ENCODE assay signal across 10 cellular contexts in genomic region chr1:186849271-186849671, GRCh38. TPM values are rescaled to one million over a fixed set of nuclear protein-coding genes. Genes with fewer than 3 reads are reported as not detected.
A peak's percentile ranks its signal among the peaks of the same experiment; 100 is the strongest.
DNase-seq lines count a peak whose midpoint lies in the region; ATAC-seq and TF ChIP-seq lines count a peak whose summit lies in the region.
"Had no signal": no experiment of that assay in that cellular context is flagged by ENCODE, and none has a peak within 500 bp of the region (broad histone marks: within the 10 kb centered on the region; RNA-seq: fewer than 3 reads in every experiment).

No MANE protein-coding gene starts in this region.

- H3K27ac ChIP-seq in RWPE1 (no peak overlapping the region), smooth muscle cell (ENCODE audit: low read depth) (no peak overlapping the region), SJCRH30 (no peak overlapping the region)

- H3K4me3 ChIP-seq in smooth muscle cell (no peak overlapping the region), SJCRH30 (no peak overlapping the region)

- no peaks in the 10 kb centered on the region for H3K36me3 ChIP-seq in smooth muscle cell (ENCODE audit: low read depth)
- H3K36me3 ChIP-seq in SJCRH30: no peaks in the 10 kb centered on the region

- TF ChIP-seq CTCF in RWPE1 (conservative IDR thresholded peaks at IDR 0.05; ENCODE audit: low read depth) (no peak), smooth muscle cell (IDR thresholded peaks at IDR 0.05; ENCODE audit: borderline replicate concordance, insufficient read depth, poor library complexity, severe bottlenecking) (no peak)

- DNase-seq in NOMO-1 treated with dmso at 0.1 percent for 144 hours (lab: John Stamatoyannopoulos, UW; ENCODE audit: unreplicated experiment) (peak; percentile 70), pons (ENCODE audit: low spot score) (peak; percentile 76), NCI-H2107 (lab: John Stamatoyannopoulos, UW) (no peak), RWPE1 (ENCODE audit: low spot score) (no peak), smooth muscle cell (lab: John Stamatoyannopoulos, UW; ENCODE audit: unreplicated experiment) (no peak), SJCRH30 (no peak)
- DNase-seq: activated T-cell treated with anti-CD3 and anti-CD28 coated beads, Interleukin-2, amount 50 U/mL, for 24 hours; erythroblast had no signal

- CTCF ChIA-PET in RWPE1 (lab: Yijun Ruan, JAX): no interaction called here

- no peak overlapping the region for H3K4me2 ChIP-seq in smooth muscle cell

- no peaks in the 10 kb centered on the region for H3F3A ChIP-seq in smooth muscle cell (ENCODE audit: low read depth)

- H3K27me3 ChIP-seq in smooth muscle cell (ENCODE audit: low read depth) (no peaks in the 10 kb centered on the region), SJCRH30 (no peaks in the 10 kb centered on the region)

- no peaks in the 10 kb centered on the region for H3K9me3 ChIP-seq in smooth muscle cell (replicated peaks; ENCODE audit: low read depth)
- no peaks in the 10 kb centered on the region for H3K9me3 ChIP-seq in SJCRH30 (replicated peaks)

- peak; percentile 92 for ATAC-seq in GM19035 (IDR thresholded peaks at IDR 0.05; ENCODE audit: unreplicated experiment)
- peak; percentile 94 for ATAC-seq in HG02884 (IDR thresholded peaks at IDR 0.05; ENCODE audit: unreplicated experiment)

- H4K20me1 ChIP-seq in smooth muscle cell (ENCODE audit: low read depth): no peaks in the 10 kb centered on the region

- H3K4me1 ChIP-seq in smooth muscle cell (ENCODE audit: low read depth) (peaks cover 5% of the 10 kb centered on the region), SJCRH30 (no peaks in the 10 kb centered on the region)

- H3K9ac ChIP-seq in smooth muscle cell (ENCODE audit: low read depth): no peak overlapping the region

- 90% methylated on average over 5 of the region's 5 CpGs for WGBS in smooth muscle cell (ENCODE audit: low lambda C conversion rate)

- POLR2A ChIA-PET in RWPE1 (lab: Yijun Ruan, JAX; ENCODE audit: low non-redundant PET): no interaction called here

- H3K79me2 ChIP-seq in smooth muscle cell (ENCODE audit: low read depth): no peaks in the 10 kb centered on the region

- no peak overlapping the region for H2AFZ ChIP-seq in smooth muscle cell (ENCODE audit: low read depth)

RNA-seq across cellular contexts. Expression of gene PLA2G4A, which starts 20.5 kb away (rescaled TPM):
- 7.8 and 11.8 TPM in 2 replicates for total RNA-seq in smooth muscle cell
- polyA plus RNA-seq in smooth muscle cell: 3.3 and 3.9 TPM in 2 replicates
- not detected in 2 replicates for total RNA-seq in SJCRH30 (2014; rRNA removed; shearing (Covaris generic))

Comparison
In these comparisons a context has a peak if more than half of its experiments do, and no peak if none do; other contexts are left out.
1. DNase-seq: peak in NOMO-1 treated with dmso at 0.1 percent for 144 hours (single experiment) and pons (single experiment); none in NCI-H2107 (single experiment), RWPE1 (single experiment), smooth muscle cell (single experiment) and SJCRH30 (0 of 2).